In genomic region chr3:81308296-81308695, GRCh38 we compare ENCODE assay signal across 26 cellular contexts.
DNase-seq lines count a peak whose midpoint lies in the region; ATAC-seq and TF ChIP-seq lines count a peak whose summit lies in the region.
"Had no signal": no experiment of that assay in that cellular context is flagged by ENCODE, and none has a peak within 500 bp of the region (broad histone marks: within the 10 kb centered on the region; RNA-seq: fewer than 3 reads in every experiment).

No MANE protein-coding gene starts in this region.

- H3K9me3 ChIP-seq in RWPE2 (ENCODE audit: severe bottlenecking) (no peaks in the 10 kb centered on the region), lower lobe of right lung (no peaks in the 10 kb centered on the region)
- H3K9me3 ChIP-seq: colonic mucosa, MG63 had no signal

- H3K4me1 ChIP-seq in RWPE2 (ENCODE audit: insufficient read depth, poor library complexity, severe bottlenecking): no peaks in the 10 kb centered on the region
- H3K4me1 ChIP-seq in lower lobe of right lung: no peaks in the 10 kb centered on the region
- H3K4me1 ChIP-seq: colonic mucosa had no signal

- H3K4me3 ChIP-seq in RWPE2 (ENCODE audit: severe bottlenecking): no peak overlapping the region
- H3K4me3 ChIP-seq in epithelial cell of esophagus (ENCODE audit: low read length): no peak overlapping the region
- H3K4me3 ChIP-seq in lower lobe of right lung: no peak overlapping the region
- H3K4me3 ChIP-seq: colonic mucosa, GM23338, MG63 had no signal

- intact Hi-C loops in lower lobe of right lung (cut with DNase I): no loop called here

- H3K27ac ChIP-seq in RWPE2 (ENCODE audit: poor library complexity, severe bottlenecking) (no peak overlapping the region), lower lobe of right lung (no peak overlapping the region)
- H3K27ac ChIP-seq: colonic mucosa, HL-60, WERI-Rb-1 had no signal

- peak; percentile 79 for DNase-seq in ELR (ENCODE audit: low read depth)
- DNase-seq in RWPE2 (ENCODE audit: low spot score): no peak
- DNase-seq in epithelial cell of esophagus (ENCODE audit: low read depth): peak; percentile 38
- peak; percentile 44 for DNase-seq in non-pigmented ciliary epithelial cell (ENCODE audit: low read depth)
- DNase-seq in NCI-H2196 treated with DMSO at 0.1 percent for 48 hours (lab: John Stamatoyannopoulos, UW; ENCODE audit: unreplicated experiment): no peak
- DNase-seq in lower lobe of right lung: no peak
- DNase-seq in GM10266 (ENCODE audit: extremely low spot score): no peak
- DNase-seq: activated naive CD8-positive, alpha-beta T cell treated with anti-CD3 and anti-CD28 coated beads for 36 hours; colonic mucosa; DMS79 treated with DMSO at 0.1 percent for 48 hours; endodermal cell; foreskin melanocyte; islet precursor cell; mammary epithelial cell; MG63; NCI-H1436; NCI-H524; nucleus accumbens; retina; stimulated activated CD4-positive, alpha-beta T cell treated with anti-CD3 and anti-CD28 coated beads, Interleukin-4, amount 100 ng/mL, for 24 hours; stimulated activated naive CD8-positive, alpha-beta T cell treated with anti-CD3 and anti-CD28 coated beads, Interleukin-15, Interleukin-2, amounts not matched to agents 100 U/mL and 50 U/mL, for 24 hours; WERI-Rb-1 had no signal

- no peaks in the 10 kb centered on the region for H3K36me3 ChIP-seq in RWPE2 (ENCODE audit: low read depth)
- H3K36me3 ChIP-seq in lower lobe of right lung: no peaks in the 10 kb centered on the region
- H3K36me3 ChIP-seq: colonic mucosa, MG63, WERI-Rb-1 had no signal

- peak; percentile 78 for ATAC-seq in RWPE2 (ENCODE audit: low read depth)
- ATAC-seq in lower lobe of right lung: no peak
- no peak for ATAC-seq in GM18867 (IDR thresholded peaks at IDR 0.05; ENCODE audit: unreplicated experiment)
- ATAC-seq: activated T-helper 17 cell treated with anti-CD3 and anti-CD28 coated beads, Interleukin-2, amount 50 U/mL, for 72 hours; GM23338; stimulated activated naive CD8-positive, alpha-beta T cell treated with anti-CD3 and anti-CD28 coated beads, Interleukin-15, Interleukin-2, amounts not matched to agents 100 U/mL and 50 U/mL, for 24 hours had no signal

- H3K27me3 ChIP-seq in RWPE2 (ENCODE audit: insufficient read depth, poor library complexity, severe bottlenecking) (no peaks in the 10 kb centered on the region), lower lobe of right lung (ENCODE audit: low read depth) (no peaks in the 10 kb centered on the region)
- H3K27me3 ChIP-seq: colonic mucosa, MG63 had no signal

- TF ChIP-seq CTCF in RWPE2 (IDR thresholded peaks at IDR 0.05; ENCODE audit: poor library complexity, severe bottlenecking) (no peak), epithelial cell of esophagus (IDR thresholded peaks at IDR 0.05; ENCODE audit: insufficient read depth, low read depth, low read length, missing control alignments) (no peak), lower lobe of right lung (IDR thresholded peaks at IDR 0.05) (no peak), GM10266 (IDR thresholded peaks at IDR 0.05; ENCODE audit: control insufficient read depth, insufficient read depth, low read depth, missing control alignments) (no peak)

Comparison
In these comparisons a context has a peak if more than half of its experiments do, and no peak if none do; other contexts are left out.
1. DNase-seq: peak in ELR (single experiment), epithelial cell of esophagus (single experiment) and non-pigmented ciliary epithelial cell (single experiment); none in RWPE2 (single experiment), NCI-H2196 treated with DMSO at 0.1 percent for 48 hours (single experiment), lower lobe of right lung (single experiment) and GM10266 (single experiment).